ENCODE assay signal across 1 cellular context in genomic region chr21:31908106-31909031, GRCh38.
TF ChIP-seq lines count a peak whose summit lies in the region.

No MANE protein-coding gene starts in this region.

TF ChIP-seq in GM23338, 12 proteins besides CTCF, POLR2A, EP300 and RAD21 (continued from another document):
- TF ChIP-seq NANOG (IDR thresholded peaks at IDR 0.05; ENCODE audit: borderline replicate concordance) (no peak), ZNF331 (CRISPR knock-in tag; IDR thresholded peaks at IDR 0.05; ENCODE audit: low read depth) (no peak), CREB1 (CRISPR knock-in tag; IDR thresholded peaks at IDR 0.05; ENCODE audit: low read depth) (no peak)
TF ChIP-seq in GM23338: peak in this region for 0.
